In the genomic region with DNA sequence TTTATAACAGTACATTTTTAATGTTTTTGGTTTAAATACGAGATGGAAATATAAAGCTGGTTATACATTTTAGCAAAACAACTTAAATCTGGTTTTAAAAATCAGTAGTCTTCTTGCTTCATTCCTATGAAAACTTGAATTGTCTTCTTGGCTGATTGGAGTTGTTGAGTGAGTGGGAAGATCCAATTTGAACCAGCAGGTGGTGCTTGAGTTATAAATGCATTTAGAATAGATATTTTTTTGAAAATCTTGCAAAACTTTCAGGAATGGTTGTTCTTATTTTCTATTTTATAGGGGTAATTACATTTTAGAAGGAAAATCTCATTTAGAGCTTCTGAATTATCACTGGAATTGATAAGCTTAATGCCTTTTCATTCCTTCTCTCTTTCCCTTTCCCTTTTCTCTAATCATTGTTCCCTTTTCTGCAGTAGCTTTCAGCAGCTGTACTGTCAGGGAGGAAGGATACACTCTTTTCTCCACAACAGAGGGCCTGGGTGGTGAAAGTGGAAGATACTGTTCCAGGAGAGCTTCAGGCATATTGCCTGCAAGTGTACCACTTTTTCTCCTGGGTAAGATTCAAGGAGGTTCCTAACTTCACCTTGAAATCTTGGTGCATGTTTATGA, we compare ENCODE assay signal across 9 cellular contexts.
DNase-seq lines count a peak whose midpoint lies in the region; ATAC-seq and TF ChIP-seq lines count a peak whose summit lies in the region.
"Had no signal": no experiment of that assay in that cellular context is flagged by ENCODE, and none has a peak within 500 bp of the region (broad histone marks: within the 10 kb centered on the region; RNA-seq: fewer than 3 reads in every experiment).

No MANE protein-coding gene starts in this region.

- POLR2A ChIA-PET in OCI-LY7 (lab: Charles Lee): no interaction called here

- no peaks in the 10 kb centered on the region for H3K9me2 ChIP-seq in OCI-LY7 (ENCODE audit: insufficient read depth, low read length)

- ATAC-seq in thoracic aorta (ENCODE audit: insufficient number of reproducible peaks, low FRiP score, low read depth): no peak
- no peak for ATAC-seq in GM19397 (IDR thresholded peaks at IDR 0.05; ENCODE audit: unreplicated experiment)
- no peak for ATAC-seq in GM21367 (IDR thresholded peaks at IDR 0.05; ENCODE audit: unreplicated experiment)

- H2AFZ ChIP-seq in OCI-LY7 (ENCODE audit: low read length): no peak overlapping the region

- H3K4me3 ChIP-seq in OCI-LY7 (ENCODE audit: low read depth, low read length, poor library complexity, severe bottlenecking): no peak overlapping the region
- no peak overlapping the region for H3K4me3 ChIP-seq in fibroblast of mammary gland (ENCODE audit: control insufficient read depth, low read depth, low read length)
- H3K4me3 ChIP-seq in thoracic aorta: no peak overlapping the region
- H3K4me3 ChIP-seq: ovary had no signal

- H3K4me1 ChIP-seq in OCI-LY7 (ENCODE audit: insufficient read depth, low read length, poor library complexity, severe bottlenecking) (no peaks in the 10 kb centered on the region), thoracic aorta (ENCODE audit: control insufficient read depth in 1 of 2, low read depth in 2 of 2) (peaks cover 0 to 12% of the 10 kb centered on the region in 2 donors)

- H3K36me3 ChIP-seq in OCI-LY7 (ENCODE audit: insufficient read depth, low read length) (no peaks in the 10 kb centered on the region), thoracic aorta (no peaks in the 10 kb centered on the region)
- H3K36me3 ChIP-seq: ovary had no signal

- intact Hi-C loops in OCI-LY7 (cut with micrococcal nuclease; ENCODE audit: unreplicated experiment): no loop called here

- no peaks in the 10 kb centered on the region for H3K79me2 ChIP-seq in OCI-LY7 (ENCODE audit: insufficient read depth, low read depth, low read length)

- BruUV-seq in OCI-LY7 (replicated peaks; lab: Mats Ljungman, UMichigan): no TSS peak

- no peak overlapping the region for H3K4me2 ChIP-seq in OCI-LY7 (ENCODE audit: low read length)

- CTCF ChIA-PET in OCI-LY7 (lab: Charles Lee; ENCODE audit: unreplicated experiment): no interaction called here

- no peaks in the 10 kb centered on the region for H3K27me3 ChIP-seq in thoracic aorta (replicated peaks; ENCODE audit: insufficient read depth)
- H3K27me3 ChIP-seq: ovary had no signal

- DNase-seq in SKM-1 (lab: John Stamatoyannopoulos, UW; ENCODE audit: unreplicated experiment): peak; percentile 5
- DNase-seq in SKM-1 treated with dmso at 0.1 percent for 144 hours (lab: John Stamatoyannopoulos, UW; ENCODE audit: unreplicated experiment): no peak
- peak; percentile 8 for DNase-seq in OCI-LY7 (ENCODE audit: low spot score)
- peak; percentile 70 for DNase-seq in fibroblast of mammary gland (ENCODE audit: low read depth)
- no peak for DNase-seq in thoracic aorta (ENCODE audit: low spot score)
- DNase-seq in ecto neural progenitor cell (ENCODE audit: low spot score): no peak

- H3K27ac ChIP-seq in OCI-LY7 (ENCODE audit: low read depth, low read length, poor library complexity, severe bottlenecking): no peak overlapping the region
- no peak overlapping the region for H3K27ac ChIP-seq in thoracic aorta
- H3K27ac ChIP-seq: ovary had no signal

- H3K9me3 ChIP-seq in OCI-LY7 (ENCODE audit: low read length): no peaks in the 10 kb centered on the region
- H3K9me3 ChIP-seq in thoracic aorta: no peaks in the 10 kb centered on the region
- H3K9me3 ChIP-seq: ovary had no signal

- peak; percentile 64 for TF ChIP-seq CTCF in OCI-LY7 (conservative IDR thresholded peaks at IDR 0.05; ENCODE audit: low read length)
- TF ChIP-seq CTCF in fibroblast of mammary gland (conservative IDR thresholded peaks at IDR 0.05; ENCODE audit: control insufficient read depth, insufficient read depth, low read depth, low read length): peak; percentile 69
- peak; percentile 52 for TF ChIP-seq CTCF in thoracic aorta (IDR thresholded peaks at IDR 0.05)

- no peaks in the 10 kb centered on the region for H4K20me1 ChIP-seq in OCI-LY7 (ENCODE audit: insufficient read depth, low read length)

Comparison
In these comparisons a context has a peak if more than half of its experiments do, and no peak if none do; other contexts are left out.
1. DNase-seq: peak in SKM-1 (single experiment), OCI-LY7 (single experiment) and fibroblast of mammary gland (single experiment); none in SKM-1 treated with dmso at 0.1 percent for 144 hours (single experiment), thoracic aorta (single experiment) and ecto neural progenitor cell (single experiment).
2. Peak in every context shown above with its lines, with median percentiles within 50 percentile points of each other: CTCF ChIP-seq.